1 cellular context compared by ENCODE assay signal in the genomic region with DNA sequence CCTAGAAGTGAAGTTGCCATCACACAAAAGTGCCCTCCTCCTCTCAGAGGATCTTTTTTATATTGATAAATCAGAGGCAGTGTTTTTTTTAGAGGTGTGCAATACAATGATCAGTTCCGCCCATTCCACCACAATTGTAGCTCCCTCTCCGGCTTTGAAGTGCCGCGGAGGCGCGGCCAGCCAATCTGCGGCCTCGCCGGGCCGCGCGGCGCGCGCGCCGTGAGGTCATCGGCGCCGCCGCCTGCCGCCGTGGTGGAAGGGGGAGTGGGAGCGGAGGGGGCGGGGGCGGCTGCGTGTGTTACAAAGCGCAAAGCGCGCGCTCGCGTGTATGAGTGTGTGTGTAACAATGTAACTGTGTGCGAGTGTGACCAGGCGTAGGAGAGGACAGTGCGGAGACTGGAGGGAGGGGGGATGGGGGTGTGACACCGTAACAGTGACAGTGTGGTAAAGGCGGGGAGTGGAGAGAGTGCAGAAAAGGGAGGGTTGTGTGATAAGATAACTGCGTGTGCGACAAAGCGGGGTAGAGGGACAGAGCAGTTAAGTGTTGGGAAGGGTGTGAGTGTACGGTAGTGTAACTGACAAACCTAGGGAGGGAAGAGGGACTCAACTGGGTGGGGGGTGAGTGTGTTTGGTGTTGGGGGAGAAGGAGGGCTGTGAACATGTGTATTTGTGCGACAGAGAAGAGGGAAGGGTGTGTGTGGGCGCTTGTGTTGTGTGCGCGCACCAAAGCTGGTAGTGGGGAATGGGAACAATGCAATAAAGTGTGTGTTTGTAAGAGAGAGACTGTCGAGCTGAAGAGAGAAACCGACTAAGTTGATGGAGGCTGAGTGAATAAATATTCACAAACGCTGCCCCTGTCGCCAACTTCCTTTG.
A peak's percentile ranks its signal among the peaks of the same experiment; 100 is the strongest.
TF ChIP-seq lines count a peak whose summit lies in the region.

A gene (minus strand): TSS at position 108 of the 873 bp plus-strand sequence. CDS start 88 bp downstream, at position 20.

TF ChIP-seq in HEK293, 187 proteins besides CTCF, POLR2A, EP300 and RAD21 (continued from another document):
- TF ChIP-seq, protein P1, sequence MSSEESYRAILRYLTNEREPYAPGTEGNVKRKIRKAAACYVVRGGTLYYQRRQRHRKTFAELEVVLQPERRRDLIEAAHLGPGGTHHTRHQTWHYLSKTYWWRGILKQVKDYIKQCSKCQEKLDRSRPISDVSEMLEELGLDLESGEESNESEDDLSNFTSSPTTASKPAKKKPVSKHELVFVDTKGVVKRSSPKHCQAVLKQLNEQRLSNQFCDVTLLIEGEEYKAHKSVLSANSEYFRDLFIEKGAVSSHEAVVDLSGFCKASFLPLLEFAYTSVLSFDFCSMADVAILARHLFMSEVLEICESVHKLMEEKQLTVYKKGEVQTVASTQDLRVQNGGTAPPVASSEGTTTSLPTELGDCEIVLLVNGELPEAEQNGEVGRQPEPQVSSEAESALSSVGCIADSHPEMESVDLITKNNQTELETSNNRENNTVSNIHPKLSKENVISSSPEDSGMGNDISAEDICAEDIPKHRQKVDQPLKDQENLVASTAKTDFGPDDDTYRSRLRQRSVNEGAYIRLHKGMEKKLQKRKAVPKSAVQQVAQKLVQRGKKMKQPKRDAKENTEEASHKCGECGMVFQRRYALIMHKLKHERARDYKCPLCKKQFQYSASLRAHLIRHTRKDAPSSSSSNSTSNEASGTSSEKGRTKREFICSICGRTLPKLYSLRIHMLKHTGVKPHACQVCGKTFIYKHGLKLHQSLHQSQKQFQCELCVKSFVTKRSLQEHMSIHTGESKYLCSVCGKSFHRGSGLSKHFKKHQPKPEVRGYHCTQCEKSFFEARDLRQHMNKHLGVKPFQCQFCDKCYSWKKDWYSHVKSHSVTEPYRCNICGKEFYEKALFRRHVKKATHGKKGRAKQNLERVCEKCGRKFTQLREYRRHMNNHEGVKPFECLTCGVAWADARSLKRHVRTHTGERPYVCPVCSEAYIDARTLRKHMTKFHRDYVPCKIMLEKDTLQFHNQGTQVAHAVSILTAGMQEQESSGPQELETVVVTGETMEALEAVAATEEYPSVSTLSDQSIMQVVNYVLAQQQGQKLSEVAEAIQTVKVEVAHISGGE (tag by site-specific recombination; conservative IDR thresholded peaks at IDR 0.05; ENCODE audit: low read depth) = peak; percentile 25; the same call in 1 of the 2 replicates
